1 cellular context compared by ENCODE assay signal in genomic region chr1:87979079-87979478, GRCh38.
TF ChIP-seq lines count a peak whose summit lies in the region.

No MANE protein-coding gene starts in this region.

TF ChIP-seq in GM23338, 12 proteins besides CTCF, POLR2A, EP300 and RAD21 (continued from another document):
- TF ChIP-seq ZNF462 (CRISPR knock-in tag; IDR thresholded peaks at IDR 0.05) (no peak), ETS1 (IDR thresholded peaks at IDR 0.05) (no peak), STAT1 (IDR thresholded peaks at IDR 0.05; ENCODE audit: unreplicated experiment) (no peak), EZH2phosphoT487 (IDR thresholded peaks at IDR 0.05; ENCODE audit: unreplicated experiment) (no peak)
TF ChIP-seq in GM23338: peak in this region for 0.
